Comparison of ENCODE assay signal across 8 cellular contexts in the genomic region with DNA sequence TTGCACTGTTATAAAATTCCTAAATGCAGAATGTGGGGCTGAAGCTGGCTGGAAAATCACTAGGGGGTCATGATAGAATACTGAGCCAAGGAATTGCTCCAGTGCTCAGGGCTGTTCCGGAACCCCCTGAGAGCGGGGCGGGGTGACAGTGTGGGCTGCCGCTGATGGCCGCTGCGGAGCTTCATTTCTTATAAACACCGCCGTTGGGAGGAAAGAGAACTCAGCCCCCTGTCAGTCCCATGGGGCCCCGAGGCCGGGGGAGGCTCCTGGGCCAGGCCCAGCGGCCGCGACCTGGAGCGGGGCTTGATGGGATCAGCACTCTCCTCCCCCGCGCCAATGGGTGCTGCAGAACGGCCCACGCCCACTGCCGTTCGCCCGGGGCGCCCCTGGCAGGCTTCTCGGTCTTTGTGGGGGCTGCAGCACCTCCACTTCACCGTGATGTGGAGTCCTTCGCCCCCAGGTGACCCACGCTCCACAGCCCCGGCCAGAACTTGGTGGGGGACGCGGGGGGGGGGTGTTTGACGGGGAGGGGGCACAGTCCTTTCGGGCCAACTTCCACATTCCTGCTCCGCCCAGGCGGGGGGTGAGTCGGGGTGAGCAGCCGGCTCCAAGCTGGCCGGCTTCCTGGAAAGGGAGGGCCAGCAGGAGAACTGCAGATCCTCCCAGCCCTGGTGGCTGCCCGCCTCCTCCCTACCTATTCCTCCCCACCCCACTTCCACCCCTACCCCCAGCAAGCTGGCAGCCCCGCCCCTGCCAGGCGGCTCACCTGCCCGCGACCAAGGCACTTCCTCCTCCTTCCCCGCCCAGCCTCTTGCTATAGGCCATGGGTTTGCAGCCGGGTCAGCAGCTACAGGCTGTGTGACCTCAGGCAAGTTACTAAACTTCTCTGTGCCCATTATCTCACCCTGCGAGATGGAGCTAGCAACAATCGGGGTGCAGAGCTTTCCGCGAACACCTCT. TPM values are rescaled to one million over a fixed set of nuclear protein-coding genes. Genes with fewer than 3 reads are reported as not detected.
A peak's percentile ranks its signal among the peaks of the same experiment; 100 is the strongest.
DNase-seq lines count a peak whose midpoint lies in the region; ATAC-seq and TF ChIP-seq lines count a peak whose summit lies in the region.

No MANE protein-coding gene starts in this region.

- no peaks in the 10 kb centered on the region for H3K27me3 Mint-ChIP-seq in activated T-helper 17 cell treated with anti-CD3 and anti-CD28 coated beads, Interleukin-2, amount 50 U/mL, for 72 hours
- H3K27me3 Mint-ChIP-seq in natural killer cell (ENCODE audit: low read depth in 2 of 2) = no peaks in the 10 kb centered on the region

- peaks cover 26% of the 10 kb centered on the region for H3K4me1 Mint-ChIP-seq in activated T-helper 17 cell treated with anti-CD3 and anti-CD28 coated beads, Interleukin-2, amount 50 U/mL, for 72 hours
- H3K4me1 Mint-ChIP-seq in natural killer cell = peaks cover 69 to 80% of the 10 kb centered on the region in 2 donors

- peak overlapping the region; percentile 99 for H3K4me2 ChIP-seq in KMS-11

- peak overlapping the region; percentile 61 for H3K9ac ChIP-seq in KMS-11

- no peaks in the 10 kb centered on the region for H3K27me3 ChIP-seq in KMS-11 (ENCODE audit: insufficient read depth, low read depth)

- ATAC-seq in GM21717 (IDR thresholded peaks at IDR 0.05; ENCODE audit: unreplicated experiment) = peak; percentile 46
- ATAC-seq in activated T-helper 17 cell treated with anti-CD3 and anti-CD28 coated beads, Interleukin-2, amount 50 U/mL, for 72 hours (replicated peaks) = peak; percentile 70
- ATAC-seq in natural killer cell = peak; percentile 56 to 71 (median 60)
- ATAC-seq in stimulated activated naive CD8-positive, alpha-beta T cell treated with anti-CD3 and anti-CD28 coated beads, Interleukin-15, Interleukin-2, amounts not matched to agents 100 U/mL and 50 U/mL, for 24 hours = peak; percentile 63

- no peaks in the 10 kb centered on the region for H3K36me3 ChIP-seq in KMS-11 (ENCODE audit: insufficient read depth)

- H3K4me3 ChIP-seq in KMS-11 (IDR thresholded peaks at IDR 0.05; ENCODE audit: insufficient read depth, low read depth, low read length) (no peak overlapping the region), fibroblast of mammary gland (ENCODE audit: control insufficient read depth, low read depth, low read length) (peak overlapping the region; percentile 67)

- no peaks in the 10 kb centered on the region for H4K20me1 ChIP-seq in KMS-11 (ENCODE audit: insufficient read depth)

- DNase-seq in DMS153 treated with DMSO at 0.1 percent for 48 hours (lab: John Stamatoyannopoulos, UW; ENCODE audit: unreplicated experiment) (peak; percentile 43), RKO (ENCODE audit: low spot score) (peak; percentile 87), fibroblast of mammary gland (ENCODE audit: low read depth) (peak; percentile 90), natural killer cell (peak; percentile 60)
- DNase-seq in stimulated activated naive CD8-positive, alpha-beta T cell treated with anti-CD3 and anti-CD28 coated beads, Interleukin-15, Interleukin-2, amounts not matched to agents 100 U/mL and 50 U/mL, for 24 hours = peak; percentile 86

- intact Hi-C loops in natural killer cell (cut with micrococcal nuclease) = no loop called here

- H2AFZ ChIP-seq in KMS-11 (ENCODE audit: low read depth) = peak overlapping the region; percentile 82

- H3K79me2 ChIP-seq in KMS-11 (ENCODE audit: insufficient read depth, low read depth) = no peaks in the 10 kb centered on the region

- peak overlapping the region; percentile 94 for H3K27ac Mint-ChIP-seq in activated T-helper 17 cell treated with anti-CD3 and anti-CD28 coated beads, Interleukin-2, amount 50 U/mL, for 72 hours
- peak overlapping the region; percentile 95 to 100 for H3K27ac Mint-ChIP-seq in natural killer cell

- H3K4me3 Mint-ChIP-seq in activated T-helper 17 cell treated with anti-CD3 and anti-CD28 coated beads, Interleukin-2, amount 50 U/mL, for 72 hours = peak overlapping the region; percentile 72
- H3K4me3 Mint-ChIP-seq in natural killer cell = peak overlapping the region; percentile 89

- H3K27ac ChIP-seq in KMS-11 = peak overlapping the region; percentile 74

- no peaks in the 10 kb centered on the region for H3K9me3 Mint-ChIP-seq in activated T-helper 17 cell treated with anti-CD3 and anti-CD28 coated beads, Interleukin-2, amount 50 U/mL, for 72 hours
- no peaks in the 10 kb centered on the region for H3K9me3 Mint-ChIP-seq in natural killer cell

- TF ChIP-seq CTCF in KMS-11 (conservative IDR thresholded peaks at IDR 0.05; ENCODE audit: low read depth, low read length) (no peak), fibroblast of mammary gland (conservative IDR thresholded peaks at IDR 0.05; ENCODE audit: control insufficient read depth, insufficient read depth, low read depth, low read length) (no peak), natural killer cell (IDR thresholded peaks at IDR 0.05) (no peak)

- H3K4me1 ChIP-seq in KMS-11 (ENCODE audit: low read depth, poor library complexity, severe bottlenecking) = peaks cover 86% of the 10 kb centered on the region

- H3K36me3 Mint-ChIP-seq in activated T-helper 17 cell treated with anti-CD3 and anti-CD28 coated beads, Interleukin-2, amount 50 U/mL, for 72 hours (ENCODE audit: low read depth) = peaks cover 5% of the 10 kb centered on the region
- no peaks in the 10 kb centered on the region for H3K36me3 Mint-ChIP-seq in natural killer cell

RNA-seq across cellular contexts. Expression of a gene that starts 5.4 kb away (rescaled TPM):
- 100 to 1,000 TPM; 125 to 174 TPM for total RNA-seq in activated T-helper 17 cell treated with anti-CD3 and anti-CD28 coated beads, Interleukin-2, amount 50 U/mL, for 72 hours
- 1,000 to 10,000 TPM; 1,190 to 1,513 (median 1,282) TPM for total RNA-seq in natural killer cell

RNA-seq across cellular contexts. Expression of a gene that starts 47.4 kb away (rescaled TPM):
- not detected for total RNA-seq in activated T-helper 17 cell treated with anti-CD3 and anti-CD28 coated beads, Interleukin-2, amount 50 U/mL, for 72 hours
- total RNA-seq in natural killer cell = not detected

Comparison
In these comparisons a context has a peak if more than half of its experiments do, and no peak if none do; other contexts are left out.
1. RNA of a gene that starts 5.4 kb away (total RNA-seq): 1,190 to 1,513 TPM in natural killer cell; 125 to 174 TPM in activated T-helper 17 cell treated with anti-CD3 and anti-CD28 coated beads, Interleukin-2, amount 50 U/mL, for 72 hours; every median in the first group is over 4 times any median in the second.
2. Peak in every context shown above with its lines, with median percentiles within 50 percentile points of each other: DNase-seq and ATAC-seq.